ENCODE assay signal across 1 cellular context in the genomic region with DNA sequence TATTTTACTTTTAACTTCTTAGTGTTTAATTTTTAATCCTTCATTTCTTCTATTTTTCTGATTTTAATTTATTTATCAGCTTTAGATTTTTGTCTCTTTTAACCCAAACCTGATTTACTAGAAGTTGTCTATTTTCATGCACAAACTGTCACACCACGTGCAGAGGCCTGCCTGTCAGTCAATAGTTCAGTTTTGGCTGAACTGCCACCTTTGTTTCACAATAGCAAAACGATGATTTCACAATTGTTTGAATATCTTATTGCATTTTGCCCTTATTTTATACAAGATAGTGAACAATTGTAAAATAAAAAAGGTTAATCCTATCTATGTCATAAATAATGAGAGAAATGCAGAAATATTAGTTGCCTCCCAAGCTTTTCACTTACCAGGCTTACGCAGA.
TF ChIP-seq lines count a peak whose summit lies in the region.

No MANE protein-coding gene starts in this region.

TF ChIP-seq in HepG2, 621 proteins besides CTCF, POLR2A, EP300 and RAD21 (continues in another document):
- 0 out of 2 replicates have a peak, but pooled peaks have one; percentile 16 for TF ChIP-seq SIX1 (CRISPR knock-in tag; IDR thresholded peaks at IDR 0.05; ENCODE audit: borderline replicate concordance)
- no peak for TF ChIP-seq SMAD9 (CRISPR knock-in tag; IDR thresholded peaks at IDR 0.05)
- TF ChIP-seq PAF1 (CRISPR knock-in tag; IDR thresholded peaks at IDR 0.05), result no peak
- TF ChIP-seq ONECUT2 (CRISPR knock-in tag; IDR thresholded peaks at IDR 0.05), result no peak; the same call in 1 of the 2 replicates
- TF ChIP-seq ISL2 (CRISPR knock-in tag; IDR thresholded peaks at IDR 0.05), result peak; percentile 38; the same call in 1 of the 2 replicates
- TF ChIP-seq KAT8 (CRISPR knock-in tag; IDR thresholded peaks at IDR 0.05), result peak; percentile 73
- TF ChIP-seq, protein P1, sequence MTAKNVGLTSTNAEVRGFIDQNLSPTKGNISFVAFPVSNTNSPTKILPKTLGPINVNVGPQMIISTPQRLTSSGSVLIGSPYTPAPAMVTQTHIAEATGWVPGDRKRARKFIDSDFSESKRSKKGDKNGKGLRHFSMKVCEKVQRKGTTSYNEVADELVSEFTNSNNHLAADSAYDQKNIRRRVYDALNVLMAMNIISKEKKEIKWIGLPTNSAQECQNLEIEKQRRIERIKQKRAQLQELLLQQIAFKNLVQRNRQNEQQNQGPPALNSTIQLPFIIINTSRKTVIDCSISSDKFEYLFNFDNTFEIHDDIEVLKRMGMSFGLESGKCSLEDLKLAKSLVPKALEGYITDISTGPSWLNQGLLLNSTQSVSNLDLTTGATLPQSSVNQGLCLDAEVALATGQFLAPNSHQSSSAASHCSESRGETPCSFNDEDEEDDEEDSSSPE (CRISPR knock-in tag; IDR thresholded peaks at IDR 0.05), result peak; percentile 38; the same call in 1 of the 2 replicates
- 0 out of 2 replicates have a peak, but pooled peaks have one; percentile 15 for TF ChIP-seq KLF9 (CRISPR knock-in tag; IDR thresholded peaks at IDR 0.05; ENCODE audit: low read depth)
- no peak for TF ChIP-seq ZKSCAN8 (CRISPR knock-in tag; IDR thresholded peaks at IDR 0.05; ENCODE audit: borderline replicate concordance)
- TF ChIP-seq, protein P2, sequence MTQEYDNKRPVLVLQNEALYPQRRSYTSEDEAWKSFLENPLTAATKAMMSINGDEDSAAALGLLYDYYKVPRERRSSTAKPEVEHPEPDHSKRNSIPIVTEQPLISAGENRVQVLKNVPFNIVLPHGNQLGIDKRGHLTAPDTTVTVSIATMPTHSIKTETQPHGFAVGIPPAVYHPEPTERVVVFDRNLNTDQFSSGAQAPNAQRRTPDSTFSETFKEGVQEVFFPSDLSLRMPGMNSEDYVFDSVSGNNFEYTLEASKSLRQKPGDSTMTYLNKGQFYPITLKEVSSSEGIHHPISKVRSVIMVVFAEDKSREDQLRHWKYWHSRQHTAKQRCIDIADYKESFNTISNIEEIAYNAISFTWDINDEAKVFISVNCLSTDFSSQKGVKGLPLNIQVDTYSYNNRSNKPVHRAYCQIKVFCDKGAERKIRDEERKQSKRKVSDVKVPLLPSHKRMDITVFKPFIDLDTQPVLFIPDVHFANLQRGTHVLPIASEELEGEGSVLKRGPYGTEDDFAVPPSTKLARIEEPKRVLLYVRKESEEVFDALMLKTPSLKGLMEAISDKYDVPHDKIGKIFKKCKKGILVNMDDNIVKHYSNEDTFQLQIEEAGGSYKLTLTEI (CRISPR knock-in tag; conservative IDR thresholded peaks at IDR 0.05), result no peak
- no peak for TF ChIP-seq ZNF772 (CRISPR knock-in tag; IDR thresholded peaks at IDR 0.05)
- peak; percentile 87 for TF ChIP-seq SAP130 (CRISPR knock-in tag; IDR thresholded peaks at IDR 0.05; ENCODE audit: low read depth)
- peak; percentile 38; the same call in 1 of the 2 replicates for TF ChIP-seq ZNF878 (CRISPR knock-in tag; IDR thresholded peaks at IDR 0.05)
- TF ChIP-seq NPAS2 (CRISPR knock-in tag; IDR thresholded peaks at IDR 0.05; ENCODE audit: borderline replicate concordance), result no peak
- TF ChIP-seq ZNF782 (CRISPR knock-in tag; IDR thresholded peaks at IDR 0.05; ENCODE audit: borderline replicate concordance), result no peak
- TF ChIP-seq HDAC2 (CRISPR knock-in tag; IDR thresholded peaks at IDR 0.05), result peak; percentile 60; the same call in 1 of the 2 replicates
- TF ChIP-seq, protein P3, sequence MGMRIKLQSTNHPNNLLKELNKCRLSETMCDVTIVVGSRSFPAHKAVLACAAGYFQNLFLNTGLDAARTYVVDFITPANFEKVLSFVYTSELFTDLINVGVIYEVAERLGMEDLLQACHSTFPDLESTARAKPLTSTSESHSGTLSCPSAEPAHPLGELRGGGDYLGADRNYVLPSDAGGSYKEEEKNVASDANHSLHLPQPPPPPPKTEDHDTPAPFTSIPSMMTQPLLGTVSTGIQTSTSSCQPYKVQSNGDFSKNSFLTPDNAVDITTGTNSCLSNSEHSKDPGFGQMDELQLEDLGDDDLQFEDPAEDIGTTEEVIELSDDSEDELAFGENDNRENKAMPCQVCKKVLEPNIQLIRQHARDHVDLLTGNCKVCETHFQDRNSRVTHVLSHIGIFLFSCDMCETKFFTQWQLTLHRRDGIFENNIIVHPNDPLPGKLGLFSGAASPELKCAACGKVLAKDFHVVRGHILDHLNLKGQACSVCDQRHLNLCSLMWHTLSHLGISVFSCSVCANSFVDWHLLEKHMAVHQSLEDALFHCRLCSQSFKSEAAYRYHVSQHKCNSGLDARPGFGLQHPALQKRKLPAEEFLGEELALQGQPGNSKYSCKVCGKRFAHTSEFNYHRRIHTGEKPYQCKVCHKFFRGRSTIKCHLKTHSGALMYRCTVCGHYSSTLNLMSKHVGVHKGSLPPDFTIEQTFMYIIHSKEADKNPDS (CRISPR knock-in tag; IDR thresholded peaks at IDR 0.05), result 0 out of 2 replicates have a peak, but pooled peaks have one; percentile 31
- 0 out of 2 replicates have a peak, but pooled peaks have one; percentile 19 for TF ChIP-seq ZNF703 (CRISPR knock-in tag; IDR thresholded peaks at IDR 0.05; ENCODE audit: borderline replicate concordance)
- no peak for TF ChIP-seq IKZF4 (CRISPR knock-in tag; IDR thresholded peaks at IDR 0.05; ENCODE audit: borderline replicate concordance, low read depth, not compliant biosample characterization)
- TF ChIP-seq POLR2G (IDR thresholded peaks at IDR 0.05; ENCODE audit: low read depth, low read length), result no peak
- no peak for TF ChIP-seq ZNF382 (CRISPR knock-in tag; IDR thresholded peaks at IDR 0.05; ENCODE audit: borderline replicate concordance)
- peak; percentile 75 for TF ChIP-seq HDAC1 (CRISPR knock-in tag; IDR thresholded peaks at IDR 0.05)
- TF ChIP-seq, protein P4, sequence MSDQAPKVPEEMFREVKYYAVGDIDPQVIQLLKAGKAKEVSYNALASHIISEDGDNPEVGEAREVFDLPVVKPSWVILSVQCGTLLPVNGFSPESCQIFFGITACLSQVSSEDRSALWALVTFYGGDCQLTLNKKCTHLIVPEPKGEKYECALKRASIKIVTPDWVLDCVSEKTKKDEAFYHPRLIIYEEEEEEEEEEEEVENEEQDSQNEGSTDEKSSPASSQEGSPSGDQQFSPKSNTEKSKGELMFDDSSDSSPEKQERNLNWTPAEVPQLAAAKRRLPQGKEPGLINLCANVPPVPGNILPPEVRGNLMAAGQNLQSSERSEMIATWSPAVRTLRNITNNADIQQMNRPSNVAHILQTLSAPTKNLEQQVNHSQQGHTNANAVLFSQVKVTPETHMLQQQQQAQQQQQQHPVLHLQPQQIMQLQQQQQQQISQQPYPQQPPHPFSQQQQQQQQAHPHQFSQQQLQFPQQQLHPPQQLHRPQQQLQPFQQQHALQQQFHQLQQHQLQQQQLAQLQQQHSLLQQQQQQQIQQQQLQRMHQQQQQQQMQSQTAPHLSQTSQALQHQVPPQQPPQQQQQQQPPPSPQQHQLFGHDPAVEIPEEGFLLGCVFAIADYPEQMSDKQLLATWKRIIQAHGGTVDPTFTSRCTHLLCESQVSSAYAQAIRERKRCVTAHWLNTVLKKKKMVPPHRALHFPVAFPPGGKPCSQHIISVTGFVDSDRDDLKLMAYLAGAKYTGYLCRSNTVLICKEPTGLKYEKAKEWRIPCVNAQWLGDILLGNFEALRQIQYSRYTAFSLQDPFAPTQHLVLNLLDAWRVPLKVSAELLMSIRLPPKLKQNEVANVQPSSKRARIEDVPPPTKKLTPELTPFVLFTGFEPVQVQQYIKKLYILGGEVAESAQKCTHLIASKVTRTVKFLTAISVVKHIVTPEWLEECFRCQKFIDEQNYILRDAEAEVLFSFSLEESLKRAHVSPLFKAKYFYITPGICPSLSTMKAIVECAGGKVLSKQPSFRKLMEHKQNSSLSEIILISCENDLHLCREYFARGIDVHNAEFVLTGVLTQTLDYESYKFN (CRISPR knock-in tag; conservative IDR thresholded peaks at IDR 0.05), result peak; percentile 78
- peak; percentile 87; the same call in 1 of the 2 replicates for TF ChIP-seq NCOR1 (IDR thresholded peaks at IDR 0.05; ENCODE audit: borderline replicate concordance, low read length)
- no peak for TF ChIP-seq TAF15 (IDR thresholded peaks at IDR 0.05; ENCODE audit: low read depth, low read length, poor library complexity, severe bottlenecking)
- TF ChIP-seq, protein P5, sequence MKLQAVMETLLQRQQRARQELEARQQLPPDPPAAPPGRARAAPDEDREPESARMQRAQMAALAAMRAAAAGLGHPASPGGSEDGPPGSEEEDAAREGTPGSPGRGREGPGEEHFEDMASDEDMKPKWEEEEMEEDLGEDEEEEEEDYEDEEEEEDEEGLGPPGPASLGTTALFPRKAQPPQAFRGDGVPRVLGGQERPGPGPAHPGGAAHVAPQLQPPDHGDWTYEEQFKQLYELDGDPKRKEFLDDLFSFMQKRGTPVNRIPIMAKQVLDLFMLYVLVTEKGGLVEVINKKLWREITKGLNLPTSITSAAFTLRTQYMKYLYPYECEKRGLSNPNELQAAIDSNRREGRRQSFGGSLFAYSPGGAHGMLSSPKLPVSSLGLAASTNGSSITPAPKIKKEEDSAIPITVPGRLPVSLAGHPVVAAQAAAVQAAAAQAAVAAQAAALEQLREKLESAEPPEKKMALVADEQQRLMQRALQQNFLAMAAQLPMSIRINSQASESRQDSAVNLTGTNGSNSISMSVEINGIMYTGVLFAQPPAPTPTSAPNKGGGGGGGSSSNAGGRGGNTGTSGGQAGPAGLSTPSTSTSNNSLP (IDR thresholded peaks at IDR 0.05; ENCODE audit: low read depth, low read length), result peak; percentile 74; the same call in 1 of the 2 replicates
- TF ChIP-seq, protein P6, sequence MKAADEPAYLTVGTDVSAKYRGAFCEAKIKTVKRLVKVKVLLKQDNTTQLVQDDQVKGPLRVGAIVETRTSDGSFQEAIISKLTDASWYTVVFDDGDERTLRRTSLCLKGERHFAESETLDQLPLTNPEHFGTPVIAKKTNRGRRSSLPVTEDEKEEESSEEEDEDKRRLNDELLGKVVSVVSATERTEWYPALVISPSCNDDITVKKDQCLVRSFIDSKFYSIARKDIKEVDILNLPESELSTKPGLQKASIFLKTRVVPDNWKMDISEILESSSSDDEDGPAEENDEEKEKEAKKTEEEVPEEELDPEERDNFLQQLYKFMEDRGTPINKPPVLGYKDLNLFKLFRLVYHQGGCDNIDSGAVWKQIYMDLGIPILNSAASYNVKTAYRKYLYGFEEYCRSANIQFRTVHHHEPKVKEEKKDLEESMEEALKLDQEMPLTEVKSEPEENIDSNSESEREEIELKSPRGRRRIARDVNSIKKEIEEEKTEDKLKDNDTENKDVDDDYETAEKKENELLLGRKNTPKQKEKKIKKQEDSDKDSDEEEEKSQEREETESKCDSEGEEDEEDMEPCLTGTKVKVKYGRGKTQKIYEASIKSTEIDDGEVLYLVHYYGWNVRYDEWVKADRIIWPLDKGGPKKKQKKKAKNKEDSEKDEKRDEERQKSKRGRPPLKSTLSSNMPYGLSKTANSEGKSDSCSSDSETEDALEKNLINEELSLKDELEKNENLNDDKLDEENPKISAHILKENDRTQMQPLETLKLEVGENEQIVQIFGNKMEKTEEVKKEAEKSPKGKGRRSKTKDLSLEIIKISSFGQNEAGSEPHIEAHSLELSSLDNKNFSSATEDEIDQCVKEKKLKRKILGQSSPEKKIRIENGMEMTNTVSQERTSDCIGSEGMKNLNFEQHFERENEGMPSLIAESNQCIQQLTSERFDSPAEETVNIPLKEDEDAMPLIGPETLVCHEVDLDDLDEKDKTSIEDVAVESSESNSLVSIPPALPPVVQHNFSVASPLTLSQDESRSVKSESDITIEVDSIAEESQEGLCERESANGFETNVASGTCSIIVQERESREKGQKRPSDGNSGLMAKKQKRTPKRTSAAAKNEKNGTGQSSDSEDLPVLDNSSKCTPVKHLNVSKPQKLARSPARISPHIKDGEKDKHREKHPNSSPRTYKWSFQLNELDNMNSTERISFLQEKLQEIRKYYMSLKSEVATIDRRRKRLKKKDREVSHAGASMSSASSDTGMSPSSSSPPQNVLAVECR (CRISPR knock-in tag; IDR thresholded peaks at IDR 0.05; ENCODE audit: borderline replicate concordance), result peak; percentile 44; the same call in 1 of the 2 replicates
- TF ChIP-seq, protein P7, sequence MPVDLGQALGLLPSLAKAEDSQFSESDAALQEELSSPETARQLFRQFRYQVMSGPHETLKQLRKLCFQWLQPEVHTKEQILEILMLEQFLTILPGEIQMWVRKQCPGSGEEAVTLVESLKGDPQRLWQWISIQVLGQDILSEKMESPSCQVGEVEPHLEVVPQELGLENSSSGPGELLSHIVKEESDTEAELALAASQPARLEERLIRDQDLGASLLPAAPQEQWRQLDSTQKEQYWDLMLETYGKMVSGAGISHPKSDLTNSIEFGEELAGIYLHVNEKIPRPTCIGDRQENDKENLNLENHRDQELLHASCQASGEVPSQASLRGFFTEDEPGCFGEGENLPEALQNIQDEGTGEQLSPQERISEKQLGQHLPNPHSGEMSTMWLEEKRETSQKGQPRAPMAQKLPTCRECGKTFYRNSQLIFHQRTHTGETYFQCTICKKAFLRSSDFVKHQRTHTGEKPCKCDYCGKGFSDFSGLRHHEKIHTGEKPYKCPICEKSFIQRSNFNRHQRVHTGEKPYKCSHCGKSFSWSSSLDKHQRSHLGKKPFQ (CRISPR knock-in tag; IDR thresholded peaks at IDR 0.05; ENCODE audit: insufficient replicate concordance), result peak; percentile 8
- 0 out of 2 replicates have a peak, but pooled peaks have one; percentile 29 for TF ChIP-seq ERF (CRISPR knock-in tag; IDR thresholded peaks at IDR 0.05)
- TF ChIP-seq, protein P8, sequence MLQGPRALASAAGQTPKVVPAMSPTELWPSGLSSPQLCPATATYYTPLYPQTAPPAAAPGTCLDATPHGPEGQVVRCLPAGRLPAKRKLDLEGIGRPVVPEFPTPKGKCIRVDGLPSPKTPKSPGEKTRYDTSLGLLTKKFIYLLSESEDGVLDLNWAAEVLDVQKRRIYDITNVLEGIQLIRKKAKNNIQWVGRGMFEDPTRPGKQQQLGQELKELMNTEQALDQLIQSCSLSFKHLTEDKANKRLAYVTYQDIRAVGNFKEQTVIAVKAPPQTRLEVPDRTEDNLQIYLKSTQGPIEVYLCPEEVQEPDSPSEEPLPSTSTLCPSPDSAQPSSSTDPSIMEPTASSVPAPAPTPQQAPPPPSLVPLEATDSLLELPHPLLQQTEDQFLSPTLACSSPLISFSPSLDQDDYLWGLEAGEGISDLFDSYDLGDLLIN (CRISPR knock-in tag; IDR thresholded peaks at IDR 0.05; ENCODE audit: borderline replicate concordance), result no peak
- no peak for TF ChIP-seq ATM (IDR thresholded peaks at IDR 0.05; ENCODE audit: borderline replicate concordance)
- TF ChIP-seq MXI1 (IDR thresholded peaks at IDR 0.05; ENCODE audit: borderline replicate concordance, low read depth, low read length), result peak; percentile 81; the same call in 1 of the 3 replicates
- TF ChIP-seq, protein P9, sequence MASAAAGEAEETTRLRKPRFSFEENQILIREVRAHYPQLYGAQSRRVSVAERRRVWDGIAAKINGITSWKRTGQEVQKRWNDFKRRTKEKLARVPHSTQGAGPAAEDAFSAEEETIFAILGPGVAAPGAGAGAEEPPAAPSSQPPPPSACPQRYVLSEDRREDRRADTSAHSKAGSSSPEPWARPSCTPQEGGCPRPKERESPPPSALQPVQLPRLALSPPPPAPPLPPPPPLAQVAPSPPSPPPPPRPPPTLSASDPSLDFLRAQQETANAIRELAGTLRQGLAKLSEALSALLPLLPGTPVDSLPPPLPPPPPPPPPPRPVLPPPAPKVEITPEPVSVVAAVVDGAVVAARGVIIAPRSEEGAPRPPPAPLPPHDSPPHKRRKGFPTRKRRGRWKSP (CRISPR knock-in tag; IDR thresholded peaks at IDR 0.05), result no peak
- peak; percentile 58 for TF ChIP-seq ZFX (CRISPR knock-in tag; IDR thresholded peaks at IDR 0.05; ENCODE audit: low read depth)
- TF ChIP-seq, protein P10, sequence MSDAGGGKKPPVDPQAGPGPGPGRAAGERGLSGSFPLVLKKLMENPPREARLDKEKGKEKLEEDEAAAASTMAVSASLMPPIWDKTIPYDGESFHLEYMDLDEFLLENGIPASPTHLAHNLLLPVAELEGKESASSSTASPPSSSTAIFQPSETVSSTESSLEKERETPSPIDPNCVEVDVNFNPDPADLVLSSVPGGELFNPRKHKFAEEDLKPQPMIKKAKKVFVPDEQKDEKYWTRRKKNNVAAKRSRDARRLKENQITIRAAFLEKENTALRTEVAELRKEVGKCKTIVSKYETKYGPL (CRISPR knock-in tag; IDR thresholded peaks at IDR 0.05), result 0 out of 2 replicates have a peak, but pooled peaks have one; percentile 25
- peak; percentile 70; the same call in 1 of the 2 replicates for TF ChIP-seq NFIC (IDR thresholded peaks at IDR 0.05; ENCODE audit: low read length)
